Comparison of ENCODE assay signal across 8 cellular contexts in genomic region chr13:25901460-25902376, GRCh38.
DNase-seq lines count a peak whose midpoint lies in the region; ATAC-seq and TF ChIP-seq lines count a peak whose summit lies in the region.

No MANE protein-coding gene starts in this region.

- H3K27me3 ChIP-seq in mesendoderm (ENCODE audit: insufficient read depth, low read length, poor library complexity): no peaks in the 10 kb centered on the region

- no peaks in the 10 kb centered on the region for H3K4me1 ChIP-seq in mesendoderm (ENCODE audit: control insufficient read depth, low read depth, low read length)

- H3K36me3 Mint-ChIP-seq in activated T-helper 2 cell treated with anti-CD3 and anti-CD28 coated beads, Interferon-gamma antibody, Interleukin-2, Interleukin-4, amounts not matched to agents 10 μg/mL and 5 μg/mL and 100 μg/mL, durations not matched to agents 14 hours and 24 hours and 36 hours (ENCODE audit: low read depth): peaks cover 10% of the 10 kb centered on the region

- H3K23ac ChIP-seq in mesendoderm (ENCODE audit: low read length): no peak overlapping the region

- no peak overlapping the region for H2BK120ac ChIP-seq in mesendoderm (ENCODE audit: low read depth, low read length)

- no peak overlapping the region for H3K4me3 ChIP-seq in GM12865 (ENCODE audit: low read depth, low read length)
- no peak overlapping the region for H3K4me3 ChIP-seq in mesendoderm (ENCODE audit: low read length)

- ATAC-seq in GM19468 (IDR thresholded peaks at IDR 0.05; ENCODE audit: extremely low read depth, unreplicated experiment): peak; percentile 52

- WGBS in mesendoderm (ENCODE audit: extremely low coverage, insufficient coverage, low lambda C conversion rate): no CpG with 5 or more reads among the region's 10 CpGs

- no peak for TF ChIP-seq CTCF in GM12865 (IDR thresholded peaks at IDR 0.05; ENCODE audit: insufficient read depth, low read depth, low read length, missing control alignments)

- no peak overlapping the region for H2BK5ac ChIP-seq in mesendoderm (ENCODE audit: low read length)

- H2AK5ac ChIP-seq in mesendoderm (ENCODE audit: low read length): no peak overlapping the region

- peaks cover 11% of the 10 kb centered on the region for H3K9me3 Mint-ChIP-seq in activated T-helper 2 cell treated with anti-CD3 and anti-CD28 coated beads, Interferon-gamma antibody, Interleukin-2, Interleukin-4, amounts not matched to agents 10 μg/mL and 5 μg/mL and 100 μg/mL, durations not matched to agents 14 hours and 24 hours and 36 hours

- no peak overlapping the region for H3K4me3 Mint-ChIP-seq in activated T-helper 2 cell treated with anti-CD3 and anti-CD28 coated beads, Interferon-gamma antibody, Interleukin-2, Interleukin-4, amounts not matched to agents 10 μg/mL and 5 μg/mL and 100 μg/mL, durations not matched to agents 14 hours and 24 hours and 36 hours (ENCODE audit: low read depth)

- peaks cover 30% of the 10 kb centered on the region for H3K4me1 Mint-ChIP-seq in activated T-helper 2 cell treated with anti-CD3 and anti-CD28 coated beads, Interferon-gamma antibody, Interleukin-2, Interleukin-4, amounts not matched to agents 10 μg/mL and 5 μg/mL and 100 μg/mL, durations not matched to agents 14 hours and 24 hours and 36 hours (ENCODE audit: low read depth)

- H4K8ac ChIP-seq in mesendoderm (ENCODE audit: low read depth, low read length): no peak overlapping the region

- intact Hi-C loops in activated T-helper 2 cell treated with anti-CD3 and anti-CD28 coated beads, Interferon-gamma antibody, Interleukin-2, Interleukin-4, amounts not matched to agents 10 μg/mL and 5 μg/mL and 100 μg/mL, durations not matched to agents 14 hours and 24 hours and 36 hours (cut with micrococcal nuclease): loop anchor here (1.0 to 10.0 kb wide), 6 partner anchors 14 to 1233 kb away; no protein-coding TSS in a partner anchor
- intact Hi-C loops in posterior cingulate gyrus (cut with DNase I): no loop called here

- H3K27ac ChIP-seq in mesendoderm (ENCODE audit: low read depth, low read length) (no peak overlapping the region), substantia nigra (ENCODE audit: low read depth, low read length, poor library complexity, severe bottlenecking) (no peak overlapping the region)

- no peaks in the 10 kb centered on the region for H3K79me2 ChIP-seq in mesendoderm (ENCODE audit: control insufficient read depth, insufficient read depth, low read length)

- no peaks in the 10 kb centered on the region for H3K36me3 ChIP-seq in mesendoderm (ENCODE audit: control insufficient read depth, insufficient read depth, low read length)

- no peak overlapping the region for H4K5ac ChIP-seq in mesendoderm (ENCODE audit: low read length)

- no peak overlapping the region for H2BK15ac ChIP-seq in mesendoderm (replicated peaks; ENCODE audit: low read depth)

- H3K27ac Mint-ChIP-seq in activated T-helper 2 cell treated with anti-CD3 and anti-CD28 coated beads, Interferon-gamma antibody, Interleukin-2, Interleukin-4, amounts not matched to agents 10 μg/mL and 5 μg/mL and 100 μg/mL, durations not matched to agents 14 hours and 24 hours and 36 hours: no peak overlapping the region

- no peak overlapping the region for H3K4me2 ChIP-seq in mesendoderm (ENCODE audit: low read length)

- H3K9ac ChIP-seq in mesendoderm (ENCODE audit: low read length): no peak overlapping the region

- no peaks in the 10 kb centered on the region for H3K79me1 ChIP-seq in mesendoderm (ENCODE audit: low read length)

- peaks cover 7% of the 10 kb centered on the region for H3K27me3 Mint-ChIP-seq in activated T-helper 2 cell treated with anti-CD3 and anti-CD28 coated beads, Interferon-gamma antibody, Interleukin-2, Interleukin-4, amounts not matched to agents 10 μg/mL and 5 μg/mL and 100 μg/mL, durations not matched to agents 14 hours and 24 hours and 36 hours (ENCODE audit: low read depth)

- DNase-seq in GM12865 (ENCODE audit: low read depth) (peak; percentile 78), HS-5 (ENCODE audit: low read depth) (peak; percentile 49), mesendoderm (peak; percentile 48), occipital lobe (lab: John Stamatoyannopoulos, UW) (no peak), posterior cingulate gyrus (no peak), substantia nigra (lab: John Stamatoyannopoulos, UW) (no peak)
- peak; percentile 44 for DNase-seq in activated T-helper 2 cell treated with anti-CD3 and anti-CD28 coated beads, Interferon-gamma antibody, Interleukin-2, Interleukin-4, amounts not matched to agents 10 μg/mL and 5 μg/mL and 100 μg/mL, durations not matched to agents 14 hours and 24 hours and 36 hours (ENCODE audit: low spot score)

- no peak overlapping the region for H3K56ac ChIP-seq in mesendoderm (ENCODE audit: low read length)

- no peak overlapping the region for H3K4ac ChIP-seq in mesendoderm (ENCODE audit: low read depth, low read length)

- no peak overlapping the region for H3K18ac ChIP-seq in mesendoderm (ENCODE audit: low read length)

Comparison
In these comparisons a context has a peak if more than half of its experiments do, and no peak if none do; other contexts are left out.
1. DNase-seq: peak in GM12865 (single experiment), HS-5 (single experiment), activated T-helper 2 cell treated with anti-CD3 and anti-CD28 coated beads, Interferon-gamma antibody, Interleukin-2, Interleukin-4, amounts not matched to agents 10 μg/mL and 5 μg/mL and 100 μg/mL, durations not matched to agents 14 hours and 24 hours and 36 hours (single experiment) and mesendoderm (single experiment); none in occipital lobe (single experiment), posterior cingulate gyrus (0 of 10) and substantia nigra (0 of 49).